In genomic region chr18:9792565-9793226, GRCh38 we compare ENCODE assay signal across 8 cellular contexts.
DNase-seq lines count a peak whose midpoint lies in the region; TF ChIP-seq lines count a peak whose summit lies in the region.

No MANE protein-coding gene starts in this region.

- H3K9me3 ChIP-seq in PC-9 (ENCODE audit: insufficient read depth, low read depth) = peaks cover 8% of the 10 kb centered on the region; the same call in 1 of the 2 replicates
- H3K9me3 ChIP-seq in effector memory CD4-positive, alpha-beta T cell (ENCODE audit: control insufficient read depth, low read length) = no peaks in the 10 kb centered on the region

- H3K4me2 ChIP-seq in PC-9 = no peak overlapping the region

- POLR2A ChIA-PET in PC-9 (lab: Charles Lee; ENCODE audit: unreplicated experiment) = no interaction called here

- peak; percentile 61 for TF ChIP-seq CTCF in PC-9 (conservative IDR thresholded peaks at IDR 0.05)
- TF ChIP-seq CTCF in fibroblast of the aortic adventitia (IDR thresholded peaks at IDR 0.05; ENCODE audit: insufficient read depth, low read length) = peak; percentile 56

- H4K20me1 ChIP-seq in PC-9 (ENCODE audit: insufficient read depth) = no peaks in the 10 kb centered on the region

- CTCF ChIA-PET in PC-9 (lab: Charles Lee) = no interaction called here

- H3K4me3 ChIP-seq in PC-9 = no peak overlapping the region
- no peak overlapping the region for H3K4me3 ChIP-seq in fibroblast of the aortic adventitia (ENCODE audit: low read depth, low read length)
- H3K4me3 ChIP-seq in effector memory CD4-positive, alpha-beta T cell (ENCODE audit: insufficient read depth, low read depth, low read length, poor library complexity, severe bottlenecking) = no peak overlapping the region

- DNase-seq in activated CD4-positive, alpha-beta T cell treated with anti-CD3 and anti-CD28 coated beads for 48 hours = peak; percentile 60
- DNase-seq in activated CD4-positive, alpha-beta T cell treated with anti-CD3 and anti-CD28 coated beads, Interleukin-2, amount 50 U/mL, for 1 hour = no peak
- DNase-seq in PC-9 (no peak), fibroblast of the aortic adventitia (ENCODE audit: low read depth) (no peak), kidney tubule cell (ENCODE audit: low spot score) (no peak), AG08396 (ENCODE audit: low spot score) (no peak)
- peak; percentile 75 for DNase-seq in stimulated activated CD8-positive, alpha-beta memory T cell treated with anti-CD3 and anti-CD28 coated beads, Interleukin-4, amount 100 ng/mL, for 48 hours
- no peak for DNase-seq in effector memory CD4-positive, alpha-beta T cell

- H3K27me3 ChIP-seq in PC-9 (ENCODE audit: insufficient read depth, low read depth) = no peaks in the 10 kb centered on the region
- H3K27me3 ChIP-seq in effector memory CD4-positive, alpha-beta T cell (replicated peaks; ENCODE audit: control insufficient read depth, insufficient read depth, low read length, poor library complexity, severe bottlenecking) = no peaks in the 10 kb centered on the region

- peaks cover 16% of the 10 kb centered on the region; the same call in 1 of the 2 replicates for H3K36me3 ChIP-seq in PC-9 (ENCODE audit: low read depth)
- no peaks in the 10 kb centered on the region for H3K36me3 ChIP-seq in effector memory CD4-positive, alpha-beta T cell (ENCODE audit: control insufficient read depth, insufficient read depth, low read length)

- no peaks in the 10 kb centered on the region for H3K79me2 ChIP-seq in PC-9 (ENCODE audit: low read depth)

- intact Hi-C loops in PC-9 (cut with micrococcal nuclease; ENCODE audit: unreplicated experiment) = no loop called here

- no peaks in the 10 kb centered on the region for H3K4me1 ChIP-seq in PC-9 (replicated peaks; ENCODE audit: insufficient read depth)
- H3K4me1 ChIP-seq in effector memory CD4-positive, alpha-beta T cell (ENCODE audit: control insufficient read depth, insufficient read depth, low read length, poor library complexity, severe bottlenecking) = no peaks in the 10 kb centered on the region

- H3K27ac ChIP-seq in PC-9 = no peak overlapping the region
- no peak overlapping the region for H3K27ac ChIP-seq in effector memory CD4-positive, alpha-beta T cell (ENCODE audit: insufficient read depth, low read length, poor library complexity, severe bottlenecking)

- no peaks in the 10 kb centered on the region for H3K9me2 ChIP-seq in PC-9 (ENCODE audit: insufficient read depth)

- no peak overlapping the region for H2AFZ ChIP-seq in PC-9

- no TSS peak for BruUV-seq in PC-9 (replicated peaks; lab: Mats Ljungman, UMichigan)

- H3F3A ChIP-seq in PC-9 (ENCODE audit: insufficient read depth, low read depth) = no peaks in the 10 kb centered on the region; the same call in none of the 2 replicates

Comparison
In these comparisons a context has a peak if more than half of its experiments do, and no peak if none do; other contexts are left out.
1. DNase-seq: peak in activated CD4-positive, alpha-beta T cell treated with anti-CD3 and anti-CD28 coated beads for 48 hours (single experiment) and stimulated activated CD8-positive, alpha-beta memory T cell treated with anti-CD3 and anti-CD28 coated beads, Interleukin-4, amount 100 ng/mL, for 48 hours (single experiment); none in activated CD4-positive, alpha-beta T cell treated with anti-CD3 and anti-CD28 coated beads, Interleukin-2, amount 50 U/mL, for 1 hour (single experiment), PC-9 (0 of 2), fibroblast of the aortic adventitia (single experiment), effector memory CD4-positive, alpha-beta T cell (0 of 3), kidney tubule cell (single experiment) and AG08396 (single experiment).